Comparison of ENCODE assay signal across 6 cellular contexts in genomic region chrX:153727108-153727931, GRCh38. TPM values are rescaled to one million over a fixed set of nuclear protein-coding genes. Genes with fewer than 3 reads are reported as not detected.
DNase-seq lines count a peak whose midpoint lies in the region; ATAC-seq, FAIRE-seq and TF ChIP-seq lines count a peak whose summit lies in the region.

No MANE protein-coding gene starts in this region.

- DNase-seq in GM23338 (ENCODE audit: low spot score) (no peak), WTC11 (ENCODE audit: low spot score) (no peak), HepG2 (ENCODE audit: low spot score) (peak; percentile 43), lower leg skin (ENCODE audit: low spot score in 2 of 2) (no peak), HK-2 (ENCODE audit: unreplicated experiment) (no peak)

- H3K9me2 ChIP-seq in GM23338 (ENCODE audit: insufficient read depth), result no peaks in the 10 kb centered on the region

- 0 out of 2 replicates have a peak overlapping the region, but pooled peaks have one; percentile 3 for H3K27ac ChIP-seq in GM23338 (ENCODE audit: low read depth)
- H3K27ac ChIP-seq in HepG2 (ENCODE audit: extremely low read length, insufficient read depth, low read length), result peak overlapping the region; percentile 92

- WGBS in HepG2 (ENCODE audit: low lambda C conversion rate), result 0% methylated on average over 5 of the region's 23 CpGs
- 26 to 47% methylated on average over 3 to 22 of the region's 23 CpGs for WGBS in lower leg skin, 2 donors

- H3K4me1 ChIP-seq in GM23338 (ENCODE audit: insufficient read depth) (peaks cover 13% of the 10 kb centered on the region; the same call in 1 of the 2 replicates), HepG2 (ENCODE audit: insufficient read depth, low read length) (peaks cover 51% of the 10 kb centered on the region)

- peaks cover 12% of the 10 kb centered on the region; the same call in 2 of the 3 replicates for H3K36me3 Mint-ChIP-seq in GM23338 (ENCODE audit: low read depth)
- H3K36me3 Mint-ChIP-seq in WTC11, result peaks cover 10% of the 10 kb centered on the region

- TF ChIP-seq CTCF in GM23338 (conservative IDR thresholded peaks at IDR 0.05; ENCODE audit: low read depth in 2 of 2), result no peak
- no peak for TF ChIP-seq CTCF in WTC11 (IDR thresholded peaks at IDR 0.05)
- TF ChIP-seq CTCF in HepG2 (CRISPR knock-in tag; IDR thresholded peaks at IDR 0.05), result no peak
- TF ChIP-seq CTCF in lower leg skin (IDR thresholded peaks at IDR 0.05), result no peak

- H3K4me2 ChIP-seq in GM23338 (peak overlapping the region; percentile 38; the same call in 1 of the 2 replicates), HepG2 (ENCODE audit: low read depth, low read length) (peak overlapping the region; percentile 84)

- in situ Hi-C loops in HepG2 (cut with HindIII; ENCODE audit: extremely low pct_ligation_motif_present, low pct_unique_long_range_greater_than_20kb), result no loop called here

- intact Hi-C loops in HepG2 (cut with micrococcal nuclease; ENCODE audit: unreplicated experiment) (no loop called here), lower leg skin (cut with DNase I; ENCODE audit: low total_unique reads) (no loop called here)

- H3F3A ChIP-seq in GM23338 (replicated peaks; ENCODE audit: low read depth), result no peaks in the 10 kb centered on the region

- H2AFZ ChIP-seq in GM23338 (no peak overlapping the region), HepG2 (ENCODE audit: low read length) (no peak overlapping the region)

- BruUV-seq in HepG2 (replicated peaks; lab: Mats Ljungman, UMichigan), result no TSS peak

- TF ChIP-seq EP300 in HepG2 (IDR thresholded peaks at IDR 0.05; ENCODE audit: low read depth in 2 of 2, low read length in 2 of 2) (no peak), HepG2 (CRISPR knock-in tag; IDR thresholded peaks at IDR 0.05; ENCODE audit: borderline replicate concordance) (no peak)

- peaks cover 19% of the 10 kb centered on the region for H3K4me1 Mint-ChIP-seq in GM23338
- H3K4me1 Mint-ChIP-seq in WTC11, result peaks cover 17% of the 10 kb centered on the region

- peak; percentile 71 for FAIRE-seq in HepG2 (lab: Jason Lieb, UNC)

- peak overlapping the region; percentile 85 for H3K9ac ChIP-seq in HepG2 (ENCODE audit: insufficient read depth, low read depth, low read length)

- H3K4me3 ChIP-seq in GM23338 (no peak overlapping the region), HepG2 (replicated peaks in 1 of 3; ENCODE audit: insufficient read depth in 1 of 3, low read depth in 2 of 3, low read length in 3 of 3) (peak overlapping the region; percentile 60 to 79 (median 79); a peak in 5 of 6 replicates), lower leg skin (ENCODE audit: low read depth, poor library complexity, severe bottlenecking) (no peak overlapping the region)

- TF ChIP-seq POLR2A in HepG2 (IDR thresholded peaks at IDR 0.05; ENCODE audit: insufficient read depth in 1 of 2, low read depth in 2 of 2, low read length in 2 of 2) (no peak), lower leg skin (IDR thresholded peaks at IDR 0.05) (no peak)

- H3K36me3 ChIP-seq in GM23338 (ENCODE audit: insufficient read depth), result no peaks in the 10 kb centered on the region
- peaks cover 0 to 6% of the 10 kb centered on the region in 2 experiments; a peak in 1 of 5 replicates for H3K36me3 ChIP-seq in HepG2 (replicated peaks in 1 of 2; ENCODE audit: control insufficient read depth in 1 of 2, insufficient read depth in 2 of 2, low read length in 2 of 2)

- no peaks in the 10 kb centered on the region for H3K9me3 ChIP-seq in HepG2 (ENCODE audit: low read length)

- POLR2A ChIA-PET in WTC11 (lab: Charles Lee) (interaction anchor here (0.6 to 1.1 kb wide), 2 partner anchors 198 to 199 kb away, joined by 3 to 4 read pairs; partner anchors contain the start of gene ARHGAP4), HepG2 (lab: Yijun Ruan, JAX) (interaction anchor here (0.8 to 3.8 kb wide), 16 partner anchors 18 to 208 kb away, joined by 3 to 16 read pairs (median 4); partner anchors contain the start of genes ARHGAP4, DUSP9, NAA10 and PLXNB3)

- CTCF ChIA-PET in WTC11 (lab: Charles Lee) (interaction anchor here (0.6 to 1.8 kb wide), 11 partner anchors 11 to 257 kb away, joined by 3 to 5 read pairs (median 4); partner anchors contain the start of genes ARHGAP4, HAUS7 and SLC6A8), HepG2 (lab: Yijun Ruan, JAX; ENCODE audit: low intra/inter-chr PET ratio, low total read pairs) (no interaction called here)

- H3K79me2 ChIP-seq in GM23338 (replicated peaks; ENCODE audit: insufficient read depth) (peaks cover 12% of the 10 kb centered on the region), HepG2 (ENCODE audit: insufficient read depth, low read length) (peaks cover 36% of the 10 kb centered on the region)

- H4K20me1 ChIP-seq in GM23338 (replicated peaks; ENCODE audit: insufficient read depth) (0 out of 2 replicates have a peak, but pooled peaks cover 4% of the 10 kb centered on the region), HepG2 (ENCODE audit: insufficient read depth, low read length) (peaks cover 30% of the 10 kb centered on the region)

- no peak overlapping the region for H3K4me3 Mint-ChIP-seq in GM23338
- H3K4me3 Mint-ChIP-seq in WTC11, result no peak overlapping the region

- H3K27me3 Mint-ChIP-seq in GM23338 (ENCODE audit: insufficient read depth, low read depth, poor library complexity) (no peaks in the 10 kb centered on the region), WTC11 (ENCODE audit: low read depth) (no peaks in the 10 kb centered on the region; the same call in 1 of the 2 replicates)

- H3K27ac Mint-ChIP-seq in GM23338 (no peak overlapping the region), WTC11 (peak overlapping the region; percentile 76)

- ATAC-seq in GM23338 (no peak), WTC11 (no peak), HepG2 (peak; percentile 3), GM21723 (IDR thresholded peaks at IDR 0.05; ENCODE audit: unreplicated experiment) (no peak)

- H3K27me3 ChIP-seq in GM23338 (ENCODE audit: insufficient read depth) (no peaks in the 10 kb centered on the region), HepG2 (ENCODE audit: control insufficient read depth in 1 of 2, insufficient read depth in 2 of 2, low read length in 2 of 2) (no peaks in the 10 kb centered on the region)

- TF ChIP-seq RAD21 in HepG2 (CRISPR knock-in tag; IDR thresholded peaks at IDR 0.05), result no peak

- H3K9me3 Mint-ChIP-seq in GM23338 (peaks cover 2% of the 10 kb centered on the region; the same call in 1 of the 3 replicates), WTC11 (peaks cover 7% of the 10 kb centered on the region; the same call in 1 of the 2 replicates)

RNA-seq across cellular contexts. Expression of gene ABCD1, which starts 2.7 kb away (rescaled TPM):
- total RNA-seq in GM23338 (2014; rRNA removed; shearing (Covaris generic)), result 4.0 and 8.9 TPM in 2 replicates
- polyA plus RNA-seq in GM23338 (2016; fragmentation: Nextera tagmentation; extraction: Ambion mirVana) (2.4 and 2.9 TPM in 2 replicates), HepG2 (2011; rRNA removed) (11.4 and 15.4 TPM in 2 replicates)
- total RNA-seq in WTC11 (2021) (9.1 to 10.4 TPM (median 9.5 TPM) in 3 replicates), HepG2 (2016; rRNA removed; fragmentation: Illumina TruSeq; extraction: Trizol) (10.1 and 15.9 TPM in 2 replicates), lower leg skin (1 to 10 TPM; 5.0 to 9.3 (median 7.4) TPM)
- 1.6 and 2.0 TPM in 2 replicates for total RNA-seq in HepG2 (2016; cell fraction: cytosol; rRNA removed; fragmentation: Illumina TruSeq; extraction: Trizol; ENCODE audit: low read depth)
- total RNA-seq in HepG2 (2016; cell fraction: insoluble cytoplasmic fraction; rRNA removed; fragmentation: Illumina TruSeq; extraction: Trizol), result 9.1 and 16.2 TPM in 2 replicates
- total RNA-seq in HepG2 (2016; cell fraction: membrane; rRNA removed; fragmentation: Illumina TruSeq; extraction: Trizol), result 5.1 and 7.8 TPM in 2 replicates
- total RNA-seq in HepG2 (2016; cell fraction: nucleus; rRNA removed; fragmentation: Illumina TruSeq; extraction: Trizol), result 14.6 and 18.2 TPM in 2 replicates
- 7.2 and 9.7 TPM in 2 replicates for polyA plus RNA-seq in HepG2 (2011; cell fraction: cytosol; rRNA removed)
- 50.2 and 59.9 TPM in 2 replicates for polyA plus RNA-seq in HepG2 (2011; cell fraction: nucleus; rRNA removed)
- 19.7 and 23.2 TPM in 2 replicates for polyA plus RNA-seq in HepG2 (2012)
- polyA plus RNA-seq in HepG2 (2016; cell fraction: cytosol; fragmentation: Illumina TruSeq; extraction: Trizol; ENCODE audit: low read depth), result 2.1 and 2.2 TPM in 2 replicates
- 8.6 and 12.6 TPM in 2 replicates for polyA plus RNA-seq in HepG2 (2016; cell fraction: insoluble cytoplasmic fraction; fragmentation: Illumina TruSeq; extraction: Trizol; ENCODE audit: low read depth)
- 4.3 and 5.1 TPM in 2 replicates for polyA plus RNA-seq in HepG2 (2016; cell fraction: membrane; fragmentation: Illumina TruSeq; extraction: Trizol; ENCODE audit: low read depth)
- 34.6 and 36.9 TPM in 2 replicates for polyA plus RNA-seq in HepG2 (2016; cell fraction: nucleus; fragmentation: Illumina TruSeq; extraction: Trizol; ENCODE audit: insufficient read depth, low read depth)
- 25.4 and 48.9 TPM in 2 replicates for polyA minus RNA-seq in HepG2 (2011; rRNA and poly(A)+ RNA removed; ENCODE audit: low replicate concordance)
- 19.4 and 20.9 TPM in 2 replicates for polyA minus RNA-seq in HepG2 (2011; cell fraction: cytosol; rRNA and poly(A)+ RNA removed)
- 25.5 and 30.1 TPM in 2 replicates for polyA minus RNA-seq in HepG2 (2011; cell fraction: nucleus; rRNA and poly(A)+ RNA removed)

RNA-seq across cellular contexts. Expression of gene BCAP31, which starts 3.1 kb away (rescaled TPM):
- 85.0 and 104 TPM in 2 replicates for total RNA-seq in GM23338 (2014; rRNA removed; shearing (Covaris generic))
- 136 and 145 TPM in 2 replicates for polyA plus RNA-seq in GM23338 (2016; fragmentation: Nextera tagmentation; extraction: Ambion mirVana)
- 142 to 150 TPM (median 144 TPM) in 3 replicates for total RNA-seq in WTC11 (2021)
- 101 and 178 TPM in 2 replicates for total RNA-seq in HepG2 (2016; rRNA removed; fragmentation: Illumina TruSeq; extraction: Trizol)
- 102 and 117 TPM in 2 replicates for total RNA-seq in HepG2 (2016; cell fraction: cytosol; rRNA removed; fragmentation: Illumina TruSeq; extraction: Trizol; ENCODE audit: low read depth)
- total RNA-seq in HepG2 (2016; cell fraction: insoluble cytoplasmic fraction; rRNA removed; fragmentation: Illumina TruSeq; extraction: Trizol), result 101 and 181 TPM in 2 replicates
- total RNA-seq in HepG2 (2016; cell fraction: membrane; rRNA removed; fragmentation: Illumina TruSeq; extraction: Trizol), result 109 and 120 TPM in 2 replicates
- total RNA-seq in HepG2 (2016; cell fraction: nucleus; rRNA removed; fragmentation: Illumina TruSeq; extraction: Trizol), result 130 and 143 TPM in 2 replicates
- 139 and 155 TPM in 2 replicates for polyA plus RNA-seq in HepG2 (2011; rRNA removed)
- 152 and 160 TPM in 2 replicates for polyA plus RNA-seq in HepG2 (2011; cell fraction: cytosol; rRNA removed)
- polyA plus RNA-seq in HepG2 (2011; cell fraction: nucleus; rRNA removed), result 78.1 and 93.1 TPM in 2 replicates
- 231 and 288 TPM in 2 replicates for polyA plus RNA-seq in HepG2 (2012)
- polyA plus RNA-seq in HepG2 (2016; cell fraction: cytosol; fragmentation: Illumina TruSeq; extraction: Trizol; ENCODE audit: low read depth), result 105 and 124 TPM in 2 replicates
- 93.2 and 96.9 TPM in 2 replicates for polyA plus RNA-seq in HepG2 (2016; cell fraction: insoluble cytoplasmic fraction; fragmentation: Illumina TruSeq; extraction: Trizol; ENCODE audit: low read depth)
- polyA plus RNA-seq in HepG2 (2016; cell fraction: membrane; fragmentation: Illumina TruSeq; extraction: Trizol; ENCODE audit: low read depth), result 94.8 and 109 TPM in 2 replicates
- polyA plus RNA-seq in HepG2 (2016; cell fraction: nucleus; fragmentation: Illumina TruSeq; extraction: Trizol; ENCODE audit: insufficient read depth, low read depth), result 219 and 236 TPM in 2 replicates
- polyA minus RNA-seq in HepG2 (2011; rRNA and poly(A)+ RNA removed; ENCODE audit: low replicate concordance), result 297 and 320 TPM in 2 replicates
- polyA minus RNA-seq in HepG2 (2011; cell fraction: cytosol; rRNA and poly(A)+ RNA removed), result 61.3 and 65.4 TPM in 2 replicates
- polyA minus RNA-seq in HepG2 (2011; cell fraction: nucleus; rRNA and poly(A)+ RNA removed), result 46.2 and 58.7 TPM in 2 replicates
- total RNA-seq in lower leg skin, result 100 to 1,000 TPM; 139 to 210 (median 169) TPM

RNA-seq across cellular contexts. Expression of gene PLXNB3, which starts 36.7 kb away (rescaled TPM):
- 3.2 and 4.1 TPM in 2 replicates for total RNA-seq in GM23338 (2014; rRNA removed; shearing (Covaris generic))
- polyA plus RNA-seq in GM23338 (2016; fragmentation: Nextera tagmentation; extraction: Ambion mirVana) (0.30 and 0.70 TPM in 2 replicates), HepG2 (2011; rRNA removed) (6.9 and 8.1 TPM in 2 replicates)
- total RNA-seq in WTC11 (2021) (2.5 to 4.2 TPM (median 2.9 TPM) in 3 replicates), HepG2 (2016; rRNA removed; fragmentation: Illumina TruSeq; extraction: Trizol) (1.2 and 3.0 TPM in 2 replicates), lower leg skin (10 to 100 TPM; 10.9 to 21.9 (median 12.3) TPM)
- total RNA-seq in HepG2 (2016; cell fraction: cytosol; rRNA removed; fragmentation: Illumina TruSeq; extraction: Trizol; ENCODE audit: low read depth), result 0.20 and 0.62 TPM in 2 replicates
- 0.51 and 3.2 TPM in 2 replicates for total RNA-seq in HepG2 (2016; cell fraction: insoluble cytoplasmic fraction; rRNA removed; fragmentation: Illumina TruSeq; extraction: Trizol)
- total RNA-seq in HepG2 (2016; cell fraction: membrane; rRNA removed; fragmentation: Illumina TruSeq; extraction: Trizol), result 0.90 and 1.4 TPM in 2 replicates
- 3.6 and 5.9 TPM in 2 replicates for total RNA-seq in HepG2 (2016; cell fraction: nucleus; rRNA removed; fragmentation: Illumina TruSeq; extraction: Trizol)
- polyA plus RNA-seq in HepG2 (2011; cell fraction: cytosol; rRNA removed), result 2.0 and 3.8 TPM in 2 replicates
- polyA plus RNA-seq in HepG2 (2011; cell fraction: nucleus; rRNA removed), result 40.4 and 58.7 TPM in 2 replicates
- polyA plus RNA-seq in HepG2 (2012), result 3.4 and 5.7 TPM in 2 replicates
- polyA plus RNA-seq in HepG2 (2016; cell fraction: cytosol; fragmentation: Illumina TruSeq; extraction: Trizol; ENCODE audit: low read depth), result 0.61 and 0.93 TPM in 2 replicates
- 1.8 and 2.9 TPM in 2 replicates for polyA plus RNA-seq in HepG2 (2016; cell fraction: insoluble cytoplasmic fraction; fragmentation: Illumina TruSeq; extraction: Trizol; ENCODE audit: low read depth)
- polyA plus RNA-seq in HepG2 (2016; cell fraction: membrane; fragmentation: Illumina TruSeq; extraction: Trizol; ENCODE audit: low read depth), result 2.0 and 2.3 TPM in 2 replicates
- 20.2 and 27.0 TPM in 2 replicates for polyA plus RNA-seq in HepG2 (2016; cell fraction: nucleus; fragmentation: Illumina TruSeq; extraction: Trizol; ENCODE audit: insufficient read depth, low read depth)
- 0.68 and 8.0 TPM in 2 replicates for polyA minus RNA-seq in HepG2 (2011; rRNA and poly(A)+ RNA removed; ENCODE audit: low replicate concordance)
- 5.1 and 5.5 TPM in 2 replicates for polyA minus RNA-seq in HepG2 (2011; cell fraction: cytosol; rRNA and poly(A)+ RNA removed)
- polyA minus RNA-seq in HepG2 (2011; cell fraction: nucleus; rRNA and poly(A)+ RNA removed), result 5.0 and 6.8 TPM in 2 replicates

RNA-seq across cellular contexts. Expression of gene SLC6A8, which starts 39.6 kb away (rescaled TPM):
- 61.9 and 68.6 TPM in 2 replicates for total RNA-seq in GM23338 (2014; rRNA removed; shearing (Covaris generic))
- polyA plus RNA-seq in GM23338 (2016; fragmentation: Nextera tagmentation; extraction: Ambion mirVana) (19.5 and 22.2 TPM in 2 replicates), HepG2 (2011; rRNA removed) (176 and 264 TPM in 2 replicates)
- total RNA-seq in WTC11 (2021) (102 to 112 TPM (median 110 TPM) in 3 replicates), HepG2 (2016; rRNA removed; fragmentation: Illumina TruSeq; extraction: Trizol) (9.0 and 13.9 TPM in 2 replicates), lower leg skin (10 to 100 TPM; 26.5 to 43.5 (median 34.5) TPM)
- total RNA-seq in HepG2 (2016; cell fraction: cytosol; rRNA removed; fragmentation: Illumina TruSeq; extraction: Trizol; ENCODE audit: low read depth), result 5.6 and 6.3 TPM in 2 replicates
- 8.6 and 16.2 TPM in 2 replicates for total RNA-seq in HepG2 (2016; cell fraction: insoluble cytoplasmic fraction; rRNA removed; fragmentation: Illumina TruSeq; extraction: Trizol)
- total RNA-seq in HepG2 (2016; cell fraction: membrane; rRNA removed; fragmentation: Illumina TruSeq; extraction: Trizol), result 22.0 and 22.3 TPM in 2 replicates
- 11.0 and 18.5 TPM in 2 replicates for total RNA-seq in HepG2 (2016; cell fraction: nucleus; rRNA removed; fragmentation: Illumina TruSeq; extraction: Trizol)
- 196 and 214 TPM in 2 replicates for polyA plus RNA-seq in HepG2 (2011; cell fraction: cytosol; rRNA removed)
- polyA plus RNA-seq in HepG2 (2011; cell fraction: nucleus; rRNA removed), result 723 and 745 TPM in 2 replicates
- 356 and 405 TPM in 2 replicates for polyA plus RNA-seq in HepG2 (2012)
- polyA plus RNA-seq in HepG2 (2016; cell fraction: cytosol; fragmentation: Illumina TruSeq; extraction: Trizol; ENCODE audit: low read depth), result 10.4 and 12.7 TPM in 2 replicates
- polyA plus RNA-seq in HepG2 (2016; cell fraction: insoluble cytoplasmic fraction; fragmentation: Illumina TruSeq; extraction: Trizol; ENCODE audit: low read depth), result 19.8 and 27.0 TPM in 2 replicates
- polyA plus RNA-seq in HepG2 (2016; cell fraction: membrane; fragmentation: Illumina TruSeq; extraction: Trizol; ENCODE audit: low read depth), result 35.0 and 35.9 TPM in 2 replicates
- polyA plus RNA-seq in HepG2 (2016; cell fraction: nucleus; fragmentation: Illumina TruSeq; extraction: Trizol; ENCODE audit: insufficient read depth, low read depth), result 58.3 and 60.5 TPM in 2 replicates
- polyA minus RNA-seq in HepG2 (2011; rRNA and poly(A)+ RNA removed; ENCODE audit: low replicate concordance), result 85.4 and 544 TPM in 2 replicates
- polyA minus RNA-seq in HepG2 (2011; cell fraction: cytosol; rRNA and poly(A)+ RNA removed), result 145 and 181 TPM in 2 replicates
- polyA minus RNA-seq in HepG2 (2011; cell fraction: nucleus; rRNA and poly(A)+ RNA removed), result 106 and 150 TPM in 2 replicates

RNA-seq across cellular contexts. Expression of gene SRPK3, which starts 53.5 kb away (rescaled TPM):
- total RNA-seq in GM23338 (2014; rRNA removed; shearing (Covaris generic)), result 0.23 TPM in 1 of 2 replicates, not detected in the other
- polyA plus RNA-seq in GM23338 (2016; fragmentation: Nextera tagmentation; extraction: Ambion mirVana) (0.15 and 0.19 TPM in 2 replicates), HepG2 (2011; rRNA removed) (0.10 and 0.30 TPM in 2 replicates)
- total RNA-seq in WTC11 (2021) (not detected in 3 replicates), HepG2 (2016; rRNA removed; fragmentation: Illumina TruSeq; extraction: Trizol) (0.22 TPM in 1 of 2 replicates, not detected in the other), lower leg skin (under 1 TPM in 3 of 4 donors, not detected in 1; 0.30 to 0.79 (median 0.36) TPM)
- total RNA-seq in HepG2 (2016; cell fraction: cytosol; rRNA removed; fragmentation: Illumina TruSeq; extraction: Trizol; ENCODE audit: low read depth), result not detected in 2 replicates
- 0.09 TPM in 1 of 2 replicates, not detected in the other for total RNA-seq in HepG2 (2016; cell fraction: insoluble cytoplasmic fraction; rRNA removed; fragmentation: Illumina TruSeq; extraction: Trizol)
- 0.07 TPM in 1 of 2 replicates, not detected in the other for total RNA-seq in HepG2 (2016; cell fraction: membrane; rRNA removed; fragmentation: Illumina TruSeq; extraction: Trizol)
- not detected in 2 replicates for total RNA-seq in HepG2 (2016; cell fraction: nucleus; rRNA removed; fragmentation: Illumina TruSeq; extraction: Trizol)
- 0.03 and 0.13 TPM in 2 replicates for polyA plus RNA-seq in HepG2 (2011; cell fraction: cytosol; rRNA removed)
- 0.93 and 2.1 TPM in 2 replicates for polyA plus RNA-seq in HepG2 (2011; cell fraction: nucleus; rRNA removed)
- polyA plus RNA-seq in HepG2 (2012), result 0.07 and 0.15 TPM in 2 replicates
- 0.16 and 0.37 TPM in 2 replicates for polyA plus RNA-seq in HepG2 (2016; cell fraction: cytosol; fragmentation: Illumina TruSeq; extraction: Trizol; ENCODE audit: low read depth)
- polyA plus RNA-seq in HepG2 (2016; cell fraction: insoluble cytoplasmic fraction; fragmentation: Illumina TruSeq; extraction: Trizol; ENCODE audit: low read depth), result not detected in 2 replicates
- polyA plus RNA-seq in HepG2 (2016; cell fraction: membrane; fragmentation: Illumina TruSeq; extraction: Trizol; ENCODE audit: low read depth), result 0.14 TPM in 1 of 2 replicates, not detected in the other
- polyA plus RNA-seq in HepG2 (2016; cell fraction: nucleus; fragmentation: Illumina TruSeq; extraction: Trizol; ENCODE audit: insufficient read depth, low read depth), result 0.57 TPM in 1 of 2 replicates, not detected in the other
- polyA minus RNA-seq in HepG2 (2011; rRNA and poly(A)+ RNA removed; ENCODE audit: low replicate concordance), result 0.06 TPM in 1 of 2 replicates, not detected in the other
- not detected in 2 replicates for polyA minus RNA-seq in HepG2 (2011; cell fraction: cytosol; rRNA and poly(A)+ RNA removed)
- polyA minus RNA-seq in HepG2 (2011; cell fraction: nucleus; rRNA and poly(A)+ RNA removed), result not detected in 2 replicates

Comparison
In these comparisons a context has a peak if more than half of its experiments do, and no peak if none do; other contexts are left out.
1. H3K4me3 ChIP-seq: peak in HepG2 (3 of 3); none in GM23338 (single experiment) and lower leg skin (single experiment).